12 cellular contexts compared by ENCODE assay signal in the genomic region with DNA sequence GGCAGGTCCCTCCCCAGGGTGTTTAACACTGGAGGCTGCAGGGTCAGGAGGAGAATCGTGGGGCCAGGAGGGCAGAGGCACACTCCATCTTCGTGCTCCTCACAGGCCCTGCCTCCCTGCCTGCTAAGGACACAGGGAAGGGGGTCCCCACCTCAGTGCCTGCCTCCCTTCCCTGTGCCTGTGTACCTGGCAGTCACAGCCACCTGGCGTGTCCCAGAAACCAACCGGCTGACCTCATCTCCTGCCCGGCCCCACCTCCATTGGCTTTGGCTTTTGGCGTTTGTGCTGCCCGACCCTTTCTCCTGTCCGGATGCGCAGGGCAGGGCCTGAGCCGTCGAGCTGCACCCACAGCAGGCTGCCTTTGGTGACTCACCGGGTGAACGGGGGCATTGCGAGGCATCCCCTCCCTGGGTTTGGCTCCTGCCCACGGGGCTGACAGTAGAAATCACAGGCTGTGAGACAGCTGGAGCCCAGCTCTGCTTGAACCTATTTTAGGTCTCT. TPM values are rescaled to one million over a fixed set of nuclear protein-coding genes. Genes with fewer than 3 reads are reported as not detected.
A peak's percentile ranks its signal among the peaks of the same experiment; 100 is the strongest.
DNase-seq lines count a peak whose midpoint lies in the region; FAIRE-seq and TF ChIP-seq lines count a peak whose summit lies in the region.
"Had no signal": no experiment of that assay in that cellular context is flagged by ENCODE, and none has a peak within 500 bp of the region (broad histone marks: within the 10 kb centered on the region; RNA-seq: fewer than 3 reads in every experiment).

No MANE protein-coding gene starts in this region.

- no peak overlapping the region for H3K27ac ChIP-seq in kidney (ENCODE audit: low read depth in 2 of 2, low read length in 2 of 2)
- H3K27ac ChIP-seq: prostate gland had no signal

- TF ChIP-seq CTCF in NB4 (IDR thresholded peaks at IDR 0.05; ENCODE audit: low read depth, low read length) = no peak
- no peak for TF ChIP-seq CTCF in kidney (IDR thresholded peaks at IDR 0.05; ENCODE audit: borderline replicate concordance, extremely low read depth, insufficient read depth)

- H3K9me3 ChIP-seq in kidney (ENCODE audit: control insufficient read depth in 1 of 2, low read length in 2 of 2) = no peaks in the 10 kb centered on the region
- H3K9me3 ChIP-seq: prostate gland had no signal

- intact Hi-C loops in kidney (cut with DNase I) = no loop called here

- no peak overlapping the region for H3K9ac ChIP-seq in kidney (ENCODE audit: low read length in 2 of 2)

- no peak for FAIRE-seq in kidney (lab: Jason Lieb, UNC)
- FAIRE-seq: endometrium, islet of Langerhans had no signal

- H3K4me3 ChIP-seq in NB4 (ENCODE audit: low read depth, low read length) (no peak overlapping the region), kidney (ENCODE audit: low read length in 2 of 2) (no peak overlapping the region)
- H3K4me3 ChIP-seq: prostate gland had no signal

- DNase-seq in Daoy (ENCODE audit: low read depth) = peak; percentile 86
- peak; percentile 56 for DNase-seq in NB4 (ENCODE audit: low read depth)
- DNase-seq in fibroblast of peridontal ligament (ENCODE audit: extremely low read depth) = peak; percentile 33
- DNase-seq in NCI-H1092 treated with DMSO at 0.1 percent for 48 hours (lab: John Stamatoyannopoulos, UW) = no peak
- DNase-seq in kidney = no peak
- no peak for DNase-seq in hepatic stellate cell (ENCODE audit: low spot score)
- DNase-seq: activated T-cell treated with anti-CD3 and anti-CD28 coated beads, Interleukin-2, amount 50 U/mL, for 72 hours; DMS79; T-helper 9 cell had no signal

- H3K4me1 ChIP-seq in kidney (ENCODE audit: control insufficient read depth in 1 of 2, insufficient read depth in 1 of 2, low read depth in 1 of 2, low read length in 2 of 2) = peaks cover 0 to 7% of the 10 kb centered on the region in 2 donors
- H3K4me1 ChIP-seq: prostate gland had no signal

- no peak for TF ChIP-seq POLR2A in NB4 (IDR thresholded peaks at IDR 0.05; ENCODE audit: extremely low read depth, insufficient read length)

- H3K36me3 ChIP-seq in kidney (ENCODE audit: control insufficient read depth in 1 of 2, insufficient read depth in 2 of 2, low read length in 2 of 2) = peaks cover 15 to 28% of the 10 kb centered on the region in 2 donors

RNA-seq across cellular contexts. Expression of a gene that starts 0.6 kb away (rescaled TPM):
- 0.17 TPM in 1 of 2 replicates, not detected in the other for total RNA-seq in Daoy (2014; rRNA removed; shearing (Covaris generic))
- 1.8 TPM for total RNA-seq in kidney
- 1.7 TPM for polyA plus RNA-seq in kidney (ENCODE audit: insufficient read depth, low read depth, low replicate concordance)

RNA-seq across cellular contexts. Expression of a gene that starts 6.5 kb away (rescaled TPM):
- total RNA-seq in Daoy (2014; rRNA removed; shearing (Covaris generic)) = 0.11 TPM in 1 of 2 replicates, not detected in the other
- total RNA-seq in kidney = 4.2 TPM
- 2.0 TPM for polyA plus RNA-seq in kidney (ENCODE audit: insufficient read depth, low read depth, low replicate concordance)

RNA-seq across cellular contexts. Expression of a gene that starts 28.6 kb away (rescaled TPM):
- total RNA-seq in Daoy (2014; rRNA removed; shearing (Covaris generic)) = 84.6 and 91.3 TPM in 2 replicates
- 65.6 TPM for total RNA-seq in kidney
- 110 TPM for polyA plus RNA-seq in kidney (ENCODE audit: insufficient read depth, low read depth, low replicate concordance)

RNA-seq across cellular contexts. Expression of a gene that starts 41.3 kb away (rescaled TPM):
- 59.9 and 61.0 TPM in 2 replicates for total RNA-seq in Daoy (2014; rRNA removed; shearing (Covaris generic))
- total RNA-seq in kidney = 69.5 TPM
- 46.1 TPM for polyA plus RNA-seq in kidney (ENCODE audit: insufficient read depth, low read depth, low replicate concordance)

RNA-seq across cellular contexts. Expression of a gene that starts 42.8 kb away (rescaled TPM):
- 3.4 and 3.5 TPM in 2 replicates for total RNA-seq in Daoy (2014; rRNA removed; shearing (Covaris generic))
- 2.7 TPM for total RNA-seq in kidney
- polyA plus RNA-seq in kidney (ENCODE audit: insufficient read depth, low read depth, low replicate concordance) = 3.9 TPM

Comparison
In these comparisons a context has a peak if more than half of its experiments do, and no peak if none do; other contexts are left out.
1. DNase-seq: peak in Daoy (single experiment), NB4 (single experiment) and fibroblast of peridontal ligament (single experiment); none in NCI-H1092 treated with DMSO at 0.1 percent for 48 hours (single experiment), kidney (single experiment) and hepatic stellate cell (single experiment).